12 cellular contexts compared by ENCODE assay signal in the genomic region with DNA sequence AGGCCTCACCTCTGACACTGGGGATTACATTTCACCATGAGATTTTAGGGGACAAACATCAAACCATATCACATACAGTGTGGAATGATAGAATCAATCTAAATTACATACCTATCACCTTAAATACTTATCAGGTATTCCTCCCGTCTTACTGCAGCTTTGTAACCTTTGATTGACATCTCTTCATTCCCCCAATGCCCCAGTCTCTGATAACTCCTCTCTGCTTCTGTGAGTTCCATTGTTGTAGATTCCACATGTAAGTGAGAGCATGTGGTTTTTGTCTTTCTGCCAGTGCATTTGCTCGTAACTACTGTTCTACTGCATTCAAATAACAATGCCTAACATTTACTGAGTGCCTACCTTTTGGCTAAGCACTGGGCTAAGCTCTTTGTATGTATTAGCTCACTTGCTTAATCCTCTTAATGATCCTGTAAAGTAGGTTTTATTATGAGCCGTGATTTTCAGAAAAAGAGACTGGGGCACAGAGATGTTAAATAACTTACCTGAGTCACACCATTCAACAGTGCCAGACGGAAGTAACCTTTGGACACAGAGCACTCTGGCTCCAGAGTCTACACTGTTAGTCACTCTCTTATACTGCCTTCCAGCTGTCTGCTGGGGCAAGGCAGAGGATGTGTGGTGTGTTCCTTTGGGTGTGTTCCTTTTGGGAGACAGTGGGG.
A peak's percentile ranks its signal among the peaks of the same experiment; 100 is the strongest.
DNase-seq lines count a peak whose midpoint lies in the region; ATAC-seq, FAIRE-seq and TF ChIP-seq lines count a peak whose summit lies in the region.
"Had no signal": no experiment of that assay in that cellular context is flagged by ENCODE, and none has a peak within 500 bp of the region (broad histone marks: within the 10 kb centered on the region; RNA-seq: fewer than 3 reads in every experiment).

No MANE protein-coding gene starts in this region.

- CTCF ChIA-PET in HCT116 (lab: Charles Lee), result no interaction called here

- H3K4me1 ChIP-seq in HCT116 (ENCODE audit: control insufficient read depth in 1 of 2, insufficient read depth in 2 of 2, low read length in 2 of 2) (peaks cover 6 to 27% of the 10 kb centered on the region in 2 experiments; a peak in 3 of 4 replicates), RWPE2 (ENCODE audit: insufficient read depth, poor library complexity, severe bottlenecking) (peaks cover 32% of the 10 kb centered on the region), foreskin keratinocyte (peaks cover 35% of the 10 kb centered on the region), small intestine (ENCODE audit: control insufficient read depth in 2 of 2, insufficient read depth in 1 of 2, low read depth in 1 of 2, low read length in 1 of 2) (no peaks in the 10 kb centered on the region)
- H3K4me1 ChIP-seq: adrenal gland had no signal

- peak overlapping the region; percentile 51 for H3K4me2 ChIP-seq in HCT116 (ENCODE audit: low read length)

- TF ChIP-seq CTCF in HCT116 (IDR thresholded peaks at IDR 0.05 in 2 of 3, conservative IDR thresholded peaks at IDR 0.05 in 1 of 3; ENCODE audit: borderline replicate concordance in 1 of 3, insufficient read depth in 1 of 3, low read depth in 2 of 3, low read length in 2 of 3) (no peak), RWPE2 (IDR thresholded peaks at IDR 0.05; ENCODE audit: poor library complexity, severe bottlenecking) (no peak), foreskin keratinocyte (conservative IDR thresholded peaks at IDR 0.05) (no peak)

- H3K4me3 ChIP-seq in HCT116 (replicated peaks in 1 of 2; ENCODE audit: low read depth in 1 of 2, low read length in 2 of 2), result peak overlapping the region in 1 of 2 experiments; percentile 27; a peak in 2 of 4 replicates
- H3K4me3 ChIP-seq in RWPE2 (ENCODE audit: severe bottlenecking), result no peak overlapping the region
- no peak overlapping the region for H3K4me3 ChIP-seq in small intestine (ENCODE audit: low read depth in 1 of 2, low read length in 2 of 2)
- H3K4me3 ChIP-seq: adrenal gland, skin epidermis had no signal

- ATAC-seq in HCT116, result peak; percentile 96
- peak; percentile 99 for ATAC-seq in RWPE2 (ENCODE audit: low read depth)
- peak; percentile 99 for ATAC-seq in foreskin keratinocyte
- no peak for ATAC-seq in HG03571 (IDR thresholded peaks at IDR 0.05; ENCODE audit: unreplicated experiment)
- ATAC-seq: T-cell had no signal

- FAIRE-seq in small intestine (lab: Jason Lieb, UNC), result no peak

- H3K27me3 ChIP-seq in HCT116 (ENCODE audit: insufficient read depth, low read length) (no peaks in the 10 kb centered on the region), RWPE2 (ENCODE audit: insufficient read depth, poor library complexity, severe bottlenecking) (no peaks in the 10 kb centered on the region), foreskin keratinocyte (no peaks in the 10 kb centered on the region), small intestine (ENCODE audit: control insufficient read depth in 2 of 2, insufficient read depth in 2 of 2, low read length in 2 of 2) (no peaks in the 10 kb centered on the region)

- 13 to 40% (median 27%) methylated on average over 4 of the region's 4 CpGs for WGBS in small intestine, 3 donors

- intact Hi-C loops in HCT116 (cut with micrococcal nuclease), result no loop called here

- no peak overlapping the region for H2AFZ ChIP-seq in HCT116 (ENCODE audit: low read depth, low read length, poor library complexity, severe bottlenecking)

- no peak for TF ChIP-seq POLR2A in HCT116 (IDR thresholded peaks at IDR 0.05; ENCODE audit: borderline replicate concordance, extremely low read depth, insufficient read depth, insufficient read length)

- no peaks in the 10 kb centered on the region for H4K20me1 ChIP-seq in HCT116 (ENCODE audit: insufficient read depth)

- no peaks in the 10 kb centered on the region for H3K9me2 ChIP-seq in HCT116 (ENCODE audit: insufficient read depth)

- no peaks in the 10 kb centered on the region for H3K9me3 ChIP-seq in HCT116 (ENCODE audit: control insufficient read depth in 1 of 2, insufficient read depth in 1 of 2, low read depth in 1 of 2, low read length in 2 of 2)
- no peaks in the 10 kb centered on the region for H3K9me3 ChIP-seq in RWPE2 (ENCODE audit: severe bottlenecking)
- H3K9me3 ChIP-seq in small intestine (ENCODE audit: control insufficient read depth, low read depth), result no peaks in the 10 kb centered on the region
- H3K9me3 ChIP-seq: adrenal gland had no signal

- H3K36me3 ChIP-seq in HCT116 (ENCODE audit: control insufficient read depth in 1 of 2, insufficient read depth in 2 of 2, low read length in 2 of 2), result no peaks in the 10 kb centered on the region
- no peaks in the 10 kb centered on the region for H3K36me3 ChIP-seq in RWPE2 (ENCODE audit: low read depth)
- no peaks in the 10 kb centered on the region for H3K36me3 ChIP-seq in small intestine (ENCODE audit: control insufficient read depth in 2 of 2, insufficient read depth in 2 of 2, low read length in 2 of 2)
- H3K36me3 ChIP-seq: adrenal gland had no signal

- DNase-seq in HCT116 (ENCODE audit: low read depth, low spot score), result peak; percentile 43
- peak; percentile 62 for DNase-seq in RWPE2 (ENCODE audit: low spot score)
- DNase-seq in foreskin keratinocyte, result peak; percentile 74 to 86
- DNase-seq in small intestine, result peak; percentile 91
- no peak for DNase-seq in NCI-H1417 treated with DMSO at 0.1 percent for 48 hours (lab: John Stamatoyannopoulos, UW)
- no peak for DNase-seq in NCI-H1417 (lab: John Stamatoyannopoulos, UW)
- DNase-seq: adrenal gland, midbrain, MM.1S, T-cell had no signal

- POLR2A ChIA-PET in HCT116 (lab: Charles Lee), result no interaction called here

- no TSS peak for BruUV-seq in HCT116 (replicated peaks; lab: Mats Ljungman, UMichigan)

- no peaks in the 10 kb centered on the region for H3K79me2 ChIP-seq in HCT116 (ENCODE audit: insufficient read depth, low read length)

- no peak overlapping the region for H3K27ac ChIP-seq in HCT116 (ENCODE audit: low read depth, low read length)
- H3K27ac ChIP-seq in RWPE2 (ENCODE audit: poor library complexity, severe bottlenecking), result peak overlapping the region; percentile 96
- no peak overlapping the region for H3K27ac ChIP-seq in foreskin keratinocyte
- peak overlapping the region in 1 of 2 donors; percentile 24 for H3K27ac ChIP-seq in small intestine (ENCODE audit: low read depth in 1 of 2, low read length in 1 of 2)
- H3K27ac ChIP-seq: adrenal gland, skin epidermis had no signal

- RAD21 ChIA-PET in HCT116 (lab: Charles Lee; ENCODE audit: low non-redundant PET in 1 of 2, low total read pairs in 2 of 2, uncharacterized antibody in 2 of 2, unreplicated experiment in 2 of 2), result no interaction called here

- no peak overlapping the region for H3K9ac ChIP-seq in HCT116 (ENCODE audit: low read length)

- no peak for TF ChIP-seq RAD21 in HCT116 (IDR thresholded peaks at IDR 0.05; ENCODE audit: low read depth)

TF ChIP-seq in HCT116, 20 proteins besides CTCF, POLR2A, EP300 and RAD21 (continues in another document):
- no peak for TF ChIP-seq ZNF274 (IDR thresholded peaks at IDR 0.05; ENCODE audit: low read depth, low read length)
- no peak for TF ChIP-seq CEBPB (IDR thresholded peaks at IDR 0.05; ENCODE audit: low read depth)
- TF ChIP-seq SP1 (IDR thresholded peaks at IDR 0.05; ENCODE audit: low read depth), result peak; percentile 69
- peak; percentile 52 for TF ChIP-seq FOSL1 (IDR thresholded peaks at IDR 0.05; ENCODE audit: low read depth)
- TF ChIP-seq, protein P1, sequence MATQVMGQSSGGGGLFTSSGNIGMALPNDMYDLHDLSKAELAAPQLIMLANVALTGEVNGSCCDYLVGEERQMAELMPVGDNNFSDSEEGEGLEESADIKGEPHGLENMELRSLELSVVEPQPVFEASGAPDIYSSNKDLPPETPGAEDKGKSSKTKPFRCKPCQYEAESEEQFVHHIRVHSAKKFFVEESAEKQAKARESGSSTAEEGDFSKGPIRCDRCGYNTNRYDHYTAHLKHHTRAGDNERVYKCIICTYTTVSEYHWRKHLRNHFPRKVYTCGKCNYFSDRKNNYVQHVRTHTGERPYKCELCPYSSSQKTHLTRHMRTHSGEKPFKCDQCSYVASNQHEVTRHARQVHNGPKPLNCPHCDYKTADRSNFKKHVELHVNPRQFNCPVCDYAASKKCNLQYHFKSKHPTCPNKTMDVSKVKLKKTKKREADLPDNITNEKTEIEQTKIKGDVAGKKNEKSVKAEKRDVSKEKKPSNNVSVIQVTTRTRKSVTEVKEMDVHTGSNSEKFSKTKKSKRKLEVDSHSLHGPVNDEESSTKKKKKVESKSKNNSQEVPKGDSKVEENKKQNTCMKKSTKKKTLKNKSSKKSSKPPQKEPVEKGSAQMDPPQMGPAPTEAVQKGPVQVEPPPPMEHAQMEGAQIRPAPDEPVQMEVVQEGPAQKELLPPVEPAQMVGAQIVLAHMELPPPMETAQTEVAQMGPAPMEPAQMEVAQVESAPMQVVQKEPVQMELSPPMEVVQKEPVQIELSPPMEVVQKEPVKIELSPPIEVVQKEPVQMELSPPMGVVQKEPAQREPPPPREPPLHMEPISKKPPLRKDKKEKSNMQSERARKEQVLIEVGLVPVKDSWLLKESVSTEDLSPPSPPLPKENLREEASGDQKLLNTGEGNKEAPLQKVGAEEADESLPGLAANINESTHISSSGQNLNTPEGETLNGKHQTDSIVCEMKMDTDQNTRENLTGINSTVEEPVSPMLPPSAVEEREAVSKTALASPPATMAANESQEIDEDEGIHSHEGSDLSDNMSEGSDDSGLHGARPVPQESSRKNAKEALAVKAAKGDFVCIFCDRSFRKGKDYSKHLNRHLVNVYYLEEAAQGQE (IDR thresholded peaks at IDR 0.05; ENCODE audit: low read depth), result no peak
- peak; percentile 63 for TF ChIP-seq JUND (IDR thresholded peaks at IDR 0.05)
- no peak for TF ChIP-seq ELF1 (IDR thresholded peaks at IDR 0.05; ENCODE audit: borderline replicate concordance, low read depth)
- TF ChIP-seq ZFX (IDR thresholded peaks at IDR 0.05), result no peak
- TF ChIP-seq POLR2AphosphoS5 (IDR thresholded peaks at IDR 0.05; ENCODE audit: low read depth, low read length), result no peak
- TF ChIP-seq SIN3A (IDR thresholded peaks at IDR 0.05; ENCODE audit: low read depth), result peak; percentile 26; the same call in 1 of the 2 replicates
- TF ChIP-seq, protein P2, sequence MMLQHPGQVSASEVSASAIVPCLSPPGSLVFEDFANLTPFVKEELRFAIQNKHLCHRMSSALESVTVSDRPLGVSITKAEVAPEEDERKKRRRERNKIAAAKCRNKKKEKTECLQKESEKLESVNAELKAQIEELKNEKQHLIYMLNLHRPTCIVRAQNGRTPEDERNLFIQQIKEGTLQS (IDR thresholded peaks at IDR 0.05), result no peak
- no peak for TF ChIP-seq EZH2 (IDR thresholded peaks at IDR 0.05)

Comparison
In these comparisons a context has a peak if more than half of its experiments do, and no peak if none do; other contexts are left out.
1. DNase-seq: peak in HCT116 (single experiment), RWPE2 (single experiment), foreskin keratinocyte (2 of 2) and small intestine (single experiment); none in NCI-H1417 treated with DMSO at 0.1 percent for 48 hours (single experiment) and NCI-H1417 (0 of 3).